ENCODE assay signal across 28 cellular contexts in the genomic region with DNA sequence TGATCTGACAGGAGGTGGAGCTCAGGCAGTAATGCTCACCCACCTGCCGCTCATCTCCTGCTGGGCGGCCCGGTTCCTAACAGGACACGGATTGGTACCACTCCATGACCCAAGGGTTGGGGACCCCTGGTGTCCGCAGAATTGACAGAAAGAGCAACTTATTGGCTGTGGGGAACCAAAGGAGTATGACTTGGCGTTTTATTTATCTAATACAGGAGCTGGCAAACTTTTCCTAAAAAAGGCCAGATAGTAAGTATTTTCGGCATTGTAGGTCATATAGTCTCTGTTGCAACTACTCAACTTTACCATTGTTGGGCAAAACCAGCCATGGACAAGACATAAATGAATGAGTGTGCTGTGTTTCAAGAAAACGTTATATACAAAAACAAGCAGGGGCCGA. TPM values are rescaled to one million over a fixed set of nuclear protein-coding genes. Genes with fewer than 3 reads are reported as not detected.
A peak's percentile ranks its signal among the peaks of the same experiment; 100 is the strongest.
DNase-seq lines count a peak whose midpoint lies in the region; ATAC-seq, FAIRE-seq and TF ChIP-seq lines count a peak whose summit lies in the region.
"Had no signal": no experiment of that assay in that cellular context is flagged by ENCODE, and none has a peak within 500 bp of the region (broad histone marks: within the 10 kb centered on the region; RNA-seq: fewer than 3 reads in every experiment).

No MANE protein-coding gene starts in this region.

- H3K4me3 Mint-ChIP-seq in type B pancreatic cell: no peak overlapping the region
- H3K4me3 Mint-ChIP-seq in stimulated activated naive B cell treated with anti-CD40 and anti-IgM and Interleukin-4, amounts not matched to agents 10 μg/mL and 1 μg/mL and 100 μg/mL, for 72 hours: no peak overlapping the region
- H3K4me3 Mint-ChIP-seq in activated CD4-positive, alpha-beta memory T cell treated with anti-CD3 and anti-CD28 coated beads for 36 hours: no peak overlapping the region
- H3K4me3 Mint-ChIP-seq in stimulated activated effector memory CD8-positive, alpha-beta T cell treated with anti-CD3 and anti-CD28 coated beads, Interleukin-12 subunit alpha, Interleukin-12 subunit beta, amount 100 ng/mL, for 72 hours: no peak overlapping the region
- H3K4me3 Mint-ChIP-seq: CD14-positive monocyte; CD4-positive, CD25-positive, alpha-beta regulatory T cell; CD8-positive, alpha-beta memory T cell had no signal

- H3K9me3 ChIP-seq in IMR-90 (ENCODE audit: control insufficient read depth, insufficient read depth, low read length): no peaks in the 10 kb centered on the region
- H3K9me3 ChIP-seq in K562 (replicated peaks; ENCODE audit: control insufficient read depth, insufficient read depth, low read depth, low read length): no peaks in the 10 kb centered on the region
- no peaks in the 10 kb centered on the region for H3K9me3 ChIP-seq in psoas muscle
- H3K9me3 ChIP-seq: BE2C, BLaER1 had no signal

- H3K56ac ChIP-seq in IMR-90 (ENCODE audit: extremely low read depth, insufficient read depth, low read length): no peak overlapping the region

- TF ChIP-seq POLR2A in IMR-90 (IDR thresholded peaks at IDR 0.05; ENCODE audit: low read depth, low read length) (no peak), K562 (conservative IDR thresholded peaks at IDR 0.05) (no peak)

- H3K79me1 ChIP-seq in IMR-90 (ENCODE audit: low read depth in 1 of 2, low read length in 2 of 2): no peaks in the 10 kb centered on the region

- H3K27ac ChIP-seq in IMR-90 (ENCODE audit: insufficient read depth, low read length): no peak overlapping the region
- no peak overlapping the region for H3K27ac ChIP-seq in K562 (ENCODE audit: extremely low read depth, low read depth, low read length)
- peak overlapping the region; percentile 75 for H3K27ac ChIP-seq in psoas muscle
- H3K27ac ChIP-seq: BLaER1 had no signal

- no peak for TF ChIP-seq EP300 in K562 (IDR thresholded peaks at IDR 0.05; ENCODE audit: low read length)

- dilution Hi-C loops in IMR-90 (cut with HindIII; ENCODE audit: low sequenced_read_pairs, unreplicated experiment): no loop called here

- intact Hi-C loops in IMR-90 (cut with micrococcal nuclease) (no loop called here), K562 (cut with micrococcal nuclease) (no loop called here), psoas muscle (cut with DNase I) (loop anchor here in 1 of 2 donors (5.0 to 10.0 kb wide), 2 partner anchors 168 to 385 kb away; partner anchors contain the start of gene REV3L)
- intact Hi-C loops in activated CD4-positive, alpha-beta memory T cell treated with anti-CD3 and anti-CD28 coated beads for 36 hours (cut with micrococcal nuclease): no loop called here

- H3K27me3 Mint-ChIP-seq in type B pancreatic cell: no peaks in the 10 kb centered on the region
- no peaks in the 10 kb centered on the region for H3K27me3 Mint-ChIP-seq in stimulated activated naive B cell treated with anti-CD40 and anti-IgM and Interleukin-4, amounts not matched to agents 10 μg/mL and 1 μg/mL and 100 μg/mL, for 72 hours
- H3K27me3 Mint-ChIP-seq in activated CD4-positive, alpha-beta memory T cell treated with anti-CD3 and anti-CD28 coated beads for 36 hours: no peaks in the 10 kb centered on the region
- H3K27me3 Mint-ChIP-seq: CD4-positive, alpha-beta memory T cell; CD4-positive, CD25-positive, alpha-beta regulatory T cell; CD8-positive, alpha-beta memory T cell had no signal

- H4K8ac ChIP-seq in IMR-90 (ENCODE audit: low read depth in 2 of 2, low read length in 2 of 2): no peak overlapping the region

- DNase-seq in IMR-90 (no peak), K562 (ENCODE audit: extremely low read depth in 1 of 4, low spot score in 3 of 4) (no peak), psoas muscle (no peak), type B pancreatic cell (ENCODE audit: extremely low spot score, unreplicated experiment) (peak; percentile 22)
- DNase-seq in stimulated activated naive B cell treated with anti-CD40 and anti-IgM and Interleukin-4, amounts not matched to agents 10 μg/mL and 1 μg/mL and 100 μg/mL, for 72 hours: no peak
- DNase-seq in activated CD4-positive, alpha-beta memory T cell treated with anti-CD3 and anti-CD28 coated beads for 36 hours: no peak
- DNase-seq in stimulated activated effector memory CD8-positive, alpha-beta T cell treated with anti-CD3 and anti-CD28 coated beads, Interleukin-12 subunit alpha, Interleukin-12 subunit beta, amount 100 ng/mL, for 72 hours (ENCODE audit: low spot score in 2 of 2): no peak
- DNase-seq: 8988T; ACHN; BE2C; C1 segment of cervical spinal cord; CD4-positive, alpha-beta memory T cell; CD4-positive, CD25-positive, alpha-beta regulatory T cell; CD8-positive, alpha-beta memory T cell; COR-L47; DMS 273 treated with DMSO at 0.1 percent for 48 hours; DMS153; DMS53; DMS79; DND-41; EL; GDM1 had no signal

- H3K4me2 ChIP-seq in IMR-90 (ENCODE audit: low read depth, low read length): no peak overlapping the region
- no peak overlapping the region for H3K4me2 ChIP-seq in K562 (ENCODE audit: insufficient read depth, low read length)
- H3K4me2 ChIP-seq: BLaER1 had no signal

- no peak overlapping the region for H2BK15ac ChIP-seq in IMR-90 (ENCODE audit: low read depth, low read length)

- TF ChIP-seq CTCF in IMR-90 (conservative IDR thresholded peaks at IDR 0.05; ENCODE audit: low read depth, low read length): no peak
- no peak for TF ChIP-seq CTCF in K562 (IDR thresholded peaks at IDR 0.05 in 2 of 3, conservative IDR thresholded peaks at IDR 0.05 in 1 of 3; ENCODE audit: insufficient read depth in 2 of 3, low read depth in 1 of 3, low read length in 3 of 3)
- TF ChIP-seq CTCF in psoas muscle (IDR thresholded peaks at IDR 0.05): no peak
- TF ChIP-seq CTCF in type B pancreatic cell (conservative IDR thresholded peaks at IDR 0.05): no peak

- H3K36me3 ChIP-seq in IMR-90 (ENCODE audit: control insufficient read depth, insufficient read depth, low read length) (no peaks in the 10 kb centered on the region), K562 (ENCODE audit: control insufficient read depth, insufficient read depth, low read length) (no peaks in the 10 kb centered on the region), psoas muscle (ENCODE audit: insufficient read depth in 1 of 2, low read depth in 1 of 2) (no peaks in the 10 kb centered on the region)
- H3K36me3 ChIP-seq: BE2C, BLaER1 had no signal

- H3K9me3 Mint-ChIP-seq in type B pancreatic cell: no peaks in the 10 kb centered on the region
- no peaks in the 10 kb centered on the region for H3K9me3 Mint-ChIP-seq in stimulated activated naive B cell treated with anti-CD40 and anti-IgM and Interleukin-4, amounts not matched to agents 10 μg/mL and 1 μg/mL and 100 μg/mL, for 72 hours
- no peaks in the 10 kb centered on the region for H3K9me3 Mint-ChIP-seq in activated CD4-positive, alpha-beta memory T cell treated with anti-CD3 and anti-CD28 coated beads for 36 hours
- H3K9me3 Mint-ChIP-seq in stimulated activated effector memory CD8-positive, alpha-beta T cell treated with anti-CD3 and anti-CD28 coated beads, Interleukin-12 subunit alpha, Interleukin-12 subunit beta, amount 100 ng/mL, for 72 hours: no peaks in the 10 kb centered on the region
- H3K9me3 Mint-ChIP-seq: CD4-positive, alpha-beta memory T cell; CD8-positive, alpha-beta memory T cell had no signal

- H3K14ac ChIP-seq in IMR-90 (replicated peaks; ENCODE audit: low read depth, low read length): no peak overlapping the region

- H3K9me1 ChIP-seq in IMR-90 (ENCODE audit: insufficient read depth, low read length) (no peaks in the 10 kb centered on the region), K562 (ENCODE audit: control insufficient read depth, insufficient read depth, low read length) (no peaks in the 10 kb centered on the region)

- H3K27ac Mint-ChIP-seq in type B pancreatic cell: no peak overlapping the region
- no peak overlapping the region for H3K27ac Mint-ChIP-seq in stimulated activated naive B cell treated with anti-CD40 and anti-IgM and Interleukin-4, amounts not matched to agents 10 μg/mL and 1 μg/mL and 100 μg/mL, for 72 hours
- no peak overlapping the region for H3K27ac Mint-ChIP-seq in activated CD4-positive, alpha-beta memory T cell treated with anti-CD3 and anti-CD28 coated beads for 36 hours
- no peak overlapping the region for H3K27ac Mint-ChIP-seq in stimulated activated effector memory CD8-positive, alpha-beta T cell treated with anti-CD3 and anti-CD28 coated beads, Interleukin-12 subunit alpha, Interleukin-12 subunit beta, amount 100 ng/mL, for 72 hours
- H3K27ac Mint-ChIP-seq: CD14-positive monocyte; CD4-positive, CD25-positive, alpha-beta regulatory T cell had no signal

- H2AK5ac ChIP-seq in IMR-90 (ENCODE audit: low read depth, low read length): no peak overlapping the region

- H2BK5ac ChIP-seq in IMR-90 (ENCODE audit: low read depth, low read length, poor library complexity, severe bottlenecking): no peak overlapping the region

- CTCF ChIA-PET in IMR-90 (lab: Yijun Ruan, JAX) (interaction anchor here (1.3 kb wide), 1 partner anchor 393 kb away, joined by 4 read pairs; no protein-coding TSS in a partner anchor), K562 (lab: Yijun Ruan, JAX; ENCODE audit: low intra/inter-chr PET ratio) (no interaction called here)
- CTCF ChIA-PET in activated CD4-positive, alpha-beta memory T cell treated with anti-CD3 and anti-CD28 coated beads for 36 hours (lab: Charles Lee): interaction anchor here (0.7 kb wide), 1 partner anchor 393 kb away, joined by 3 read pairs; no protein-coding TSS in a partner anchor

- in situ Hi-C loops in IMR-90 (cut with MboI; ENCODE audit: low sequenced_read_pairs): no loop called here
- in situ Hi-C loops in K562 (cut with MboI): no loop called here

- H3K4ac ChIP-seq in IMR-90 (ENCODE audit: low read depth, low read length): no peak overlapping the region

- BruUV-seq in IMR-90 (replicated peaks; lab: Mats Ljungman, UMichigan) (no TSS peak), K562 (replicated peaks; lab: Mats Ljungman, UMichigan) (no TSS peak)

- H3K23ac ChIP-seq in IMR-90 (ENCODE audit: low read depth, low read length): no peak overlapping the region

- H4K20me1 ChIP-seq in IMR-90 (ENCODE audit: insufficient read depth, low read length) (no peaks in the 10 kb centered on the region), K562 (replicated peaks; ENCODE audit: control insufficient read depth, insufficient read depth, low read length) (no peaks in the 10 kb centered on the region)
- H4K20me1 ChIP-seq: BLaER1 had no signal

- no peaks in the 10 kb centered on the region for H3K36me3 Mint-ChIP-seq in type B pancreatic cell
- H3K36me3 Mint-ChIP-seq in stimulated activated naive B cell treated with anti-CD40 and anti-IgM and Interleukin-4, amounts not matched to agents 10 μg/mL and 1 μg/mL and 100 μg/mL, for 72 hours: peaks cover 9 to 11% of the 10 kb centered on the region in 2 donors
- H3K36me3 Mint-ChIP-seq in activated CD4-positive, alpha-beta memory T cell treated with anti-CD3 and anti-CD28 coated beads for 36 hours: peaks cover 10% of the 10 kb centered on the region
- H3K36me3 Mint-ChIP-seq in stimulated activated effector memory CD8-positive, alpha-beta T cell treated with anti-CD3 and anti-CD28 coated beads, Interleukin-12 subunit alpha, Interleukin-12 subunit beta, amount 100 ng/mL, for 72 hours: peaks cover 21% of the 10 kb centered on the region

- no peak overlapping the region for H2BK120ac ChIP-seq in IMR-90 (ENCODE audit: low read depth, low read length)

- H4K5ac ChIP-seq in IMR-90 (ENCODE audit: low read depth, low read length): no peak overlapping the region

- FAIRE-seq in K562 (lab: Jason Lieb, UNC): no peak
- FAIRE-seq: A204.1, GM12878, GM12892, GM18507 had no signal

- H2AK9ac ChIP-seq in IMR-90 (replicated peaks; ENCODE audit: low read depth, low read length, poor library complexity): no peak overlapping the region

- no peak overlapping the region for H4K91ac ChIP-seq in IMR-90 (ENCODE audit: insufficient read depth, low read depth, low read length)

- H3K4me3 ChIP-seq in IMR-90 (ENCODE audit: insufficient read depth, low read depth, low read length): no peak overlapping the region
- H3K4me3 ChIP-seq in K562: no peak overlapping the region
- H3K4me3 ChIP-seq in psoas muscle: no peak overlapping the region
- H3K4me3 ChIP-seq: BLaER1, GM12878 had no signal

- 100% methylated on average over 1 of the region's 9 CpGs; no CpG with 5 or more reads in 1 of the 2 experiments for WGBS in IMR-90 (ENCODE audit: extremely low coverage in 2 of 2, insufficient read length in 1 of 2), 2 experiments
- WGBS in K562 (ENCODE audit: insufficient coverage, low coverage, missing lambda C conversion rate): 2% methylated on average over 9 of the region's 9 CpGs
- WGBS in psoas muscle, 3 donors: 75 to 86% (median 75%) methylated on average over 9 of the region's 9 CpGs

- no peak overlapping the region for H3K9ac ChIP-seq in IMR-90 (ENCODE audit: low read depth, low read length)
- no peak overlapping the region for H3K9ac ChIP-seq in K562 (ENCODE audit: insufficient read depth in 1 of 2, low read depth in 2 of 2, low read length in 2 of 2)
- H3K9ac ChIP-seq: BLaER1 had no signal

- TF ChIP-seq RAD21 in IMR-90 (IDR thresholded peaks at IDR 0.05; ENCODE audit: low read length) (no peak), K562 (CRISPR knock-in tag; conservative IDR thresholded peaks at IDR 0.05 in 1 of 2, IDR thresholded peaks at IDR 0.05 in 1 of 2) (no peak)

- POLR2A ChIA-PET in IMR-90 (lab: Charles Lee; ENCODE audit: unreplicated experiment) (no interaction called here), K562 (lab: Yijun Ruan, JAX) (no interaction called here)
- POLR2A ChIA-PET in activated CD4-positive, alpha-beta memory T cell treated with anti-CD3 and anti-CD28 coated beads for 36 hours (lab: Charles Lee): no interaction called here

- no peak overlapping the region for H2BK20ac ChIP-seq in IMR-90 (ENCODE audit: low read depth, low read length)

- ATAC-seq in IMR-90 (ENCODE audit: low read depth) (no peak), K562 (no peak), psoas muscle (no peak)
- ATAC-seq in stimulated activated naive B cell treated with anti-CD40 and anti-IgM and Interleukin-4, amounts not matched to agents 10 μg/mL and 1 μg/mL and 100 μg/mL, for 72 hours (replicated peaks): no peak
- no peak for ATAC-seq in stimulated activated effector memory CD8-positive, alpha-beta T cell treated with anti-CD3 and anti-CD28 coated beads, Interleukin-12 subunit alpha, Interleukin-12 subunit beta, amount 100 ng/mL, for 72 hours
- ATAC-seq: GM12878 had no signal

- no peaks in the 10 kb centered on the region; the same call in 1 of the 2 replicates for H3K4me1 ChIP-seq in IMR-90 (ENCODE audit: control insufficient read depth, insufficient read depth, low read length)
- H3K4me1 ChIP-seq in K562 (replicated peaks in 1 of 2; ENCODE audit: control insufficient read depth in 2 of 2, insufficient read depth in 2 of 2, low read length in 2 of 2): no peaks in the 10 kb centered on the region
- peaks cover 39% of the 10 kb centered on the region for H3K4me1 ChIP-seq in psoas muscle
- H3K4me1 ChIP-seq: BE2C, BLaER1 had no signal

- no peak overlapping the region for H3K18ac ChIP-seq in IMR-90 (ENCODE audit: low read depth, low read length)

- H2AFZ ChIP-seq in IMR-90 (replicated peaks; ENCODE audit: low read length, poor library complexity): no peak overlapping the region
- no peak overlapping the region for H2AFZ ChIP-seq in K562 (ENCODE audit: low read depth, low read length)

- H3K79me2 ChIP-seq in K562 (ENCODE audit: control insufficient read depth, insufficient read depth, low read length): no peaks in the 10 kb centered on the region

- H3K4me1 Mint-ChIP-seq in type B pancreatic cell (ENCODE audit: unreplicated experiment): peaks cover 9% of the 10 kb centered on the region
- no peaks in the 10 kb centered on the region for H3K4me1 Mint-ChIP-seq in stimulated activated naive B cell treated with anti-CD40 and anti-IgM and Interleukin-4, amounts not matched to agents 10 μg/mL and 1 μg/mL and 100 μg/mL, for 72 hours
- H3K4me1 Mint-ChIP-seq in activated CD4-positive, alpha-beta memory T cell treated with anti-CD3 and anti-CD28 coated beads for 36 hours (ENCODE audit: low read depth): no peaks in the 10 kb centered on the region
- no peaks in the 10 kb centered on the region for H3K4me1 Mint-ChIP-seq in stimulated activated effector memory CD8-positive, alpha-beta T cell treated with anti-CD3 and anti-CD28 coated beads, Interleukin-12 subunit alpha, Interleukin-12 subunit beta, amount 100 ng/mL, for 72 hours
- H3K4me1 Mint-ChIP-seq: CD4-positive, alpha-beta memory T cell; CD8-positive, alpha-beta memory T cell had no signal

- H3K27me3 ChIP-seq in IMR-90 (ENCODE audit: control insufficient read depth, insufficient read depth, low read length) (no peaks in the 10 kb centered on the region), K562 (ENCODE audit: control insufficient read depth in 2 of 2, insufficient read depth in 2 of 2, low read length in 2 of 2) (peaks cover 11 to 23% of the 10 kb centered on the region in 2 experiments; a peak in 4 of 5 replicates), psoas muscle (ENCODE audit: insufficient read depth in 3 of 3, low read length in 2 of 3) (no peaks in the 10 kb centered on the region)
- H3K27me3 ChIP-seq: BE2C, BLaER1 had no signal

RNA-seq across cellular contexts. Expression of gene TRAF3IP2, which starts 44.4 kb away (rescaled TPM):
- total RNA-seq in IMR-90 (2012; rRNA removed): 11.7 and 15.2 TPM in 2 replicates
- 12.8 and 14.9 TPM in 2 replicates for polyA plus RNA-seq in IMR-90 (2012; rRNA removed)
- polyA plus RNA-seq in IMR-90 (2012; cell fraction: cytosol; rRNA removed): 12.6 and 14.2 TPM in 2 replicates
- polyA plus RNA-seq in IMR-90 (2012; cell fraction: nucleus; rRNA removed; ENCODE audit: low replicate concordance): 8.7 and 9.4 TPM in 2 replicates
- 7.6 and 9.6 TPM in 2 replicates for total RNA-seq in K562 (2011; cell fraction: chromatin; rRNA removed; ENCODE audit: low replicate concordance)
- total RNA-seq in K562 (2011; cell fraction: nucleolus; rRNA removed): 5.0 and 6.0 TPM in 2 replicates
- total RNA-seq in K562 (2011; cell fraction: nucleoplasm; rRNA removed): 8.3 TPM in 2 replicates
- total RNA-seq in K562 (2014; rRNA removed): 13.8 and 16.5 TPM in 2 replicates
- total RNA-seq in K562 (2014; rRNA removed; fragmentation: Illumina TruSeq; extraction: Trizol): 12.3 and 13.4 TPM in 2 replicates
- total RNA-seq in K562 (2015; rRNA removed; fragmentation: Illumina TruSeq; extraction: Trizol): 9.1 and 11.7 TPM in 2 replicates
- total RNA-seq in K562 (2021): 14.6 and 14.8 TPM in 2 replicates
- 11.3 and 16.7 TPM in 2 replicates for polyA plus RNA-seq in K562 (2011; rRNA removed)
- 16.7 and 19.0 TPM in 2 replicates for polyA plus RNA-seq in K562 (2011; cell fraction: cytosol; rRNA removed)
- polyA plus RNA-seq in K562 (2011; cell fraction: nucleus; rRNA removed): 5.7 and 9.2 TPM in 2 replicates
- polyA plus RNA-seq in K562 (2012): 10.6 and 21.6 TPM in 2 replicates
- polyA plus RNA-seq in K562 (2014; fragmentation: Illumina TruSeq; extraction: Trizol): 18.9 and 20.3 TPM in 2 replicates
- 10 to 100 TPM in 1 of 2 experiments, 1 to 10 TPM in 1; 7.3 to 12.1 TPM for polyA plus RNA-seq in K562 (2014; fragmentation: Nextera tagmentation; extraction: Ambion mirVana)
- polyA plus RNA-seq in K562 (2014; rRNA removed): 10.2 and 15.8 TPM in 2 replicates
- polyA minus RNA-seq in K562 (2011; rRNA and poly(A)+ RNA removed): 14.7 and 15.1 TPM in 2 replicates
- 9.2 and 9.9 TPM in 2 replicates for polyA minus RNA-seq in K562 (2011; cell fraction: cytosol; rRNA and poly(A)+ RNA removed)
- 6.7 and 7.4 TPM in 2 replicates for polyA minus RNA-seq in K562 (2011; cell fraction: nucleus; rRNA and poly(A)+ RNA removed)
- 10 to 100 TPM; 17.1 to 49.3 (median 19.5) TPM for total RNA-seq in psoas muscle
- polyA plus RNA-seq in psoas muscle: 10 to 100 TPM in 2 of 3 donors, 1 to 10 TPM in 1; 7.9 to 46.5 (median 11.6) TPM
- total RNA-seq in type B pancreatic cell (ENCODE audit: low replicate concordance): 26.3 and 47.8 TPM in 2 replicates
- 10 to 100 TPM; 42.0 to 43.2 TPM for total RNA-seq in activated CD4-positive, alpha-beta memory T cell treated with anti-CD3 and anti-CD28 coated beads for 36 hours
